Comparison of ENCODE assay signal across 14 cellular contexts in the genomic region with DNA sequence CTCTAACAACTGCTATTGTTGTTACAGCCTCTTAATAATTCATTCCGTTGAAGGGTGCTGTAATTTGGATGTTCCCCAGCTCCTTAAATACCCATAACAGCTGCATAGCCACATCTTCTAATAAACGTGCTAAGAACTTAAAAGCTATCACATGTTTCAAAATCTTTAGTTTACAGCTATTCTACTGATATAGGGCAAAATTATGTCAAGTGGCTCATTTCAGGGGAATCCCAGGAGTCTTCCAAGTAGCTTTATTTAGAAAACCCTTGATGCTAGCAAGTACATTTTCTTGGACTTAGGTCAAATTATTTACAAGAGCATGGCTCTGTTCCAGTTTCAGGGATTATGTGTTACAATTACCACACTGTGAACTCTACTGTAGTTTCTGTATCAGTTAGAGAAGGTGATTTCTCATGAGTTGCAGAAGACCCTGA.
DNase-seq lines count a peak whose midpoint lies in the region; ATAC-seq, FAIRE-seq and TF ChIP-seq lines count a peak whose summit lies in the region.
"Had no signal": no experiment of that assay in that cellular context is flagged by ENCODE, and none has a peak within 500 bp of the region (broad histone marks: within the 10 kb centered on the region; RNA-seq: fewer than 3 reads in every experiment).

No MANE protein-coding gene starts in this region.

- H3K9me2 ChIP-seq in PC-3 (replicated peaks; ENCODE audit: low read length), result no peaks in the 10 kb centered on the region
- H3K9me2 ChIP-seq in SK-N-SH, result no peaks in the 10 kb centered on the region

- POLR2A ChIA-PET in PC-3 (lab: Charles Lee; ENCODE audit: unreplicated experiment), result no interaction called here
- POLR2A ChIA-PET in SK-N-SH (lab: Yijun Ruan, JAX), result no interaction called here

- no peak overlapping the region for H3K4me2 ChIP-seq in PC-3 (ENCODE audit: low read length)
- no peak overlapping the region for H3K4me2 ChIP-seq in SK-N-SH

- no TSS peak for BruUV-seq in PC-3 (replicated peaks; lab: Mats Ljungman, UMichigan)

- TF ChIP-seq RAD21 in SK-N-SH (IDR thresholded peaks at IDR 0.05; ENCODE audit: low read length), result no peak

- DNase-seq in NCI-H82 (lab: John Stamatoyannopoulos, UW) (peak; percentile 54), iris pigment epithelial cell (ENCODE audit: low read depth) (peak; percentile 74), gastrocnemius medialis (no peak), frontal cortex (ENCODE audit: low spot score in 2 of 2) (no peak), PC-3 (no peak), SK-N-SH (no peak)
- DNase-seq: activated effector memory CD4-positive, alpha-beta T cell treated with Interleukin-2 at 50 U/mL for 16 hours; DMS53; head of caudate nucleus; T-helper 1 cell had no signal

- no peaks in the 10 kb centered on the region for H3F3A ChIP-seq in PC-3 (ENCODE audit: low read length, unreplicated experiment)
- no peaks in the 10 kb centered on the region for H3F3A ChIP-seq in SK-N-SH (replicated peaks; ENCODE audit: insufficient read depth)

- no peak for TF ChIP-seq CTCF in gastrocnemius medialis (IDR thresholded peaks at IDR 0.05 in 4 of 5, conservative IDR thresholded peaks at IDR 0.05 in 1 of 5)
- no peak for TF ChIP-seq CTCF in PC-3 (conservative IDR thresholded peaks at IDR 0.05; ENCODE audit: low read depth, low read length)
- no peak for TF ChIP-seq CTCF in SK-N-SH (IDR thresholded peaks at IDR 0.05)

- FAIRE-seq in frontal cortex (lab: Jason Lieb, UNC), result no peak
- FAIRE-seq: K562 had no signal

- H3K4me3 ChIP-seq in gastrocnemius medialis (no peak overlapping the region), PC-3 (ENCODE audit: low read length) (no peak overlapping the region), SK-N-SH (ENCODE audit: low read depth in 2 of 2, low read length in 1 of 2) (no peak overlapping the region)
- H3K4me3 ChIP-seq: K562 had no signal

- H4K20me1 ChIP-seq in PC-3 (ENCODE audit: low read length) (no peaks in the 10 kb centered on the region), SK-N-SH (ENCODE audit: insufficient read depth) (no peaks in the 10 kb centered on the region)

- no peaks in the 10 kb centered on the region for H3K79me2 ChIP-seq in PC-3 (ENCODE audit: low read length)
- no peaks in the 10 kb centered on the region for H3K79me2 ChIP-seq in SK-N-SH (ENCODE audit: insufficient read depth)

- in situ Hi-C loops in gastrocnemius medialis (cut with MboI; ENCODE audit: low sequenced_read_pairs in 4 of 4), result no loop called here

- no peaks in the 10 kb centered on the region for H3K27me3 ChIP-seq in gastrocnemius medialis
- H3K27me3 ChIP-seq in PC-3 (ENCODE audit: low read length), result peaks cover 16% of the 10 kb centered on the region; the same call in 1 of the 2 replicates
- no peaks in the 10 kb centered on the region for H3K27me3 ChIP-seq in SK-N-SH (ENCODE audit: insufficient read depth)

- H3K9ac ChIP-seq in PC-3 (ENCODE audit: low read length) (no peak overlapping the region), SK-N-SH (no peak overlapping the region)

- H3K9me3 ChIP-seq in gastrocnemius medialis (no peaks in the 10 kb centered on the region), PC-3 (ENCODE audit: low read length) (no peaks in the 10 kb centered on the region), SK-N-SH (no peaks in the 10 kb centered on the region)

- TF ChIP-seq EP300 in SK-N-SH (IDR thresholded peaks at IDR 0.05; ENCODE audit: borderline replicate concordance in 1 of 2, low read depth in 1 of 2, low read length in 1 of 2), result no peak

- H3K27ac ChIP-seq in gastrocnemius medialis, result no peak overlapping the region
- no peak overlapping the region for H3K27ac ChIP-seq in PC-3 (ENCODE audit: low read length)
- no peak overlapping the region for H3K27ac ChIP-seq in SK-N-SH (ENCODE audit: low read depth in 2 of 2, low read length in 1 of 2)

- intact Hi-C loops in gastrocnemius medialis (cut with DNase I; ENCODE audit: low total_unique reads) (no loop called here), PC-3 (cut with micrococcal nuclease) (no loop called here)

- WGBS in SK-N-SH (ENCODE audit: low lambda C conversion rate), result 54% methylated on average over 2 of the region's 2 CpGs

- H3K36me3 ChIP-seq in gastrocnemius medialis, result no peaks in the 10 kb centered on the region
- no peaks in the 10 kb centered on the region for H3K36me3 ChIP-seq in PC-3 (ENCODE audit: low read depth, low read length)
- no peaks in the 10 kb centered on the region for H3K36me3 ChIP-seq in SK-N-SH (replicated peaks in 1 of 2; ENCODE audit: control insufficient read depth in 1 of 2, insufficient read depth in 2 of 2, low read length in 1 of 2)

- CTCF ChIA-PET in PC-3 (lab: Charles Lee) (no interaction called here), SK-N-SH (lab: Yijun Ruan, JAX) (interaction anchor here (1.0 kb wide), 1 partner anchor 10 kb away, joined by 3 read pairs; no protein-coding TSS in a partner anchor)

- H3K4me1 ChIP-seq in gastrocnemius medialis (peaks cover 0 to 8% of the 10 kb centered on the region in 2 donors), PC-3 (ENCODE audit: insufficient read depth, low read length) (no peaks in the 10 kb centered on the region), SK-N-SH (ENCODE audit: control insufficient read depth in 1 of 2, insufficient read depth in 2 of 2, low read depth in 1 of 2, low read length in 1 of 2) (no peaks in the 10 kb centered on the region; a peak in 2 of 4 replicates)

- H2AFZ ChIP-seq in PC-3 (ENCODE audit: low read length) (no peak overlapping the region), SK-N-SH (ENCODE audit: low read depth) (no peak overlapping the region)

- ATAC-seq in GM18858 (IDR thresholded peaks at IDR 0.05; ENCODE audit: unreplicated experiment), result peak; percentile 42
- peak; percentile 57 for ATAC-seq in HG02973 (IDR thresholded peaks at IDR 0.05; ENCODE audit: unreplicated experiment)
- ATAC-seq in gastrocnemius medialis, result no peak
- ATAC-seq in PC-3, result no peak
- ATAC-seq: K562; natural killer cell treated with Interleukin-12 subunit alpha and Interleukin-12 subunit beta and Interleukin-15 and Interleukin-18, amount 100 ng/mL, for 72 hours had no signal

- no peak for TF ChIP-seq POLR2A in gastrocnemius medialis (IDR thresholded peaks at IDR 0.05)

TF ChIP-seq in SK-N-SH, 30 proteins besides CTCF, POLR2A, EP300 and RAD21:
- TF ChIP-seq SIN3A (IDR thresholded peaks at IDR 0.05; ENCODE audit: borderline replicate concordance, low read depth, low read length), result no peak
- no peak for TF ChIP-seq JUND (IDR thresholded peaks at IDR 0.05)
- no peak for TF ChIP-seq TCF12 (IDR thresholded peaks at IDR 0.05)

Comparison
In these comparisons a context has a peak if more than half of its experiments do, and no peak if none do; other contexts are left out.
1. ATAC-seq: peak in GM18858 (single experiment) and HG02973 (single experiment); none in gastrocnemius medialis (0 of 2) and PC-3 (single experiment).
2. DNase-seq: peak in NCI-H82 (single experiment) and iris pigment epithelial cell (single experiment); none in gastrocnemius medialis (0 of 2), frontal cortex (0 of 2), PC-3 (single experiment) and SK-N-SH (single experiment).